10 cellular contexts compared by ENCODE assay signal in the genomic region with DNA sequence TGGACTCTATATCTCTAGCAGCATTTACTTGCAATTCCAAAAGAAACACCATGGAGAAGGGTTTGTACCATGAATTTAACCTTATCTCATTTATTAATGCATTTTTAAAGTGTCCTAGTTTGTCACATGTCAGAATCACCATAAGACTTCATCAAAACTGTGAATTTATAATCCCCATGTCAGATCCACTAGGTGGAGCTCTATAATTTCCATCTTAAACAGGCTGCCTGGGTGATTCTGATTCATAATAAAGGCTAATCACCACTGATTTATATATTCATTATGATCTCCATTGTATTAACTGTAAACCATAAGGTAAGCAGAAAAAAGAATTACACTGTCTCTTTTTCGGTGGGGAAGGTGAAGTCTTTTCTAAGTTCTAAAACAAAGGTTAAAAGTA. TPM values are rescaled to one million over a fixed set of nuclear protein-coding genes. Genes with fewer than 3 reads are reported as not detected.
DNase-seq lines count a peak whose midpoint lies in the region; ATAC-seq and TF ChIP-seq lines count a peak whose summit lies in the region.
"Had no signal": no experiment of that assay in that cellular context is flagged by ENCODE, and none has a peak within 500 bp of the region (broad histone marks: within the 10 kb centered on the region; RNA-seq: fewer than 3 reads in every experiment).

No MANE protein-coding gene starts in this region.

- H3K56ac ChIP-seq in mesendoderm (ENCODE audit: low read length) = no peak overlapping the region

- H4K5ac ChIP-seq in mesendoderm (ENCODE audit: low read length) = no peak overlapping the region

- no peak overlapping the region for H3K18ac ChIP-seq in mesendoderm (ENCODE audit: low read length)

- peaks cover 12% of the 10 kb centered on the region for H3K4me1 Mint-ChIP-seq in GM23338

- no peak overlapping the region for H2AFZ ChIP-seq in GM23338

- H3K4me2 ChIP-seq in GM23338 (no peak overlapping the region), mesendoderm (ENCODE audit: low read length) (no peak overlapping the region)

- DNase-seq in GM23338 (ENCODE audit: low spot score) (peak; percentile 2), adipocyte (ENCODE audit: low read depth) (peak; percentile 35), kidney epithelial cell (ENCODE audit: low read depth) (no peak), GDM1 (lab: John Stamatoyannopoulos, UW) (no peak), aorta (no peak), mesendoderm (no peak)
- DNase-seq: stimulated activated naive CD8-positive, alpha-beta T cell treated with anti-CD3 and anti-CD28 coated beads, Interleukin-15, Interleukin-2, amounts not matched to agents 100 U/mL and 50 U/mL, for 24 hours had no signal

- no peaks in the 10 kb centered on the region for H3K79me1 ChIP-seq in mesendoderm (ENCODE audit: low read length)

- no peak overlapping the region for H2AK5ac ChIP-seq in mesendoderm (ENCODE audit: low read length)

- no peaks in the 10 kb centered on the region for H3K9me2 ChIP-seq in GM23338 (ENCODE audit: insufficient read depth)

- H3K9me3 Mint-ChIP-seq in GM23338 = no peaks in the 10 kb centered on the region; the same call in 2 of the 3 replicates

- H3K9ac ChIP-seq in adipocyte (ENCODE audit: low read length) = no peak overlapping the region
- H3K9ac ChIP-seq in mesendoderm (ENCODE audit: low read length) = no peak overlapping the region

- H3K79me2 ChIP-seq in GM23338 (replicated peaks; ENCODE audit: insufficient read depth) (no peaks in the 10 kb centered on the region), mesendoderm (ENCODE audit: control insufficient read depth, insufficient read depth, low read length) (no peaks in the 10 kb centered on the region)

- intact Hi-C loops in aorta (cut with DNase I) = no loop called here

- H4K20me1 ChIP-seq in GM23338 (replicated peaks; ENCODE audit: insufficient read depth) = no peaks in the 10 kb centered on the region

- H2BK15ac ChIP-seq in mesendoderm (replicated peaks; ENCODE audit: low read depth) = no peak overlapping the region

- no peak overlapping the region for H4K8ac ChIP-seq in mesendoderm (ENCODE audit: low read depth, low read length)

- no peaks in the 10 kb centered on the region for H3F3A ChIP-seq in GM23338 (replicated peaks; ENCODE audit: low read depth)

- peaks cover 4% of the 10 kb centered on the region for H3K36me3 Mint-ChIP-seq in GM23338 (ENCODE audit: low read depth)

- H3K27ac Mint-ChIP-seq in GM23338 = no peak overlapping the region

- ATAC-seq in GM23338 (no peak), aorta (ENCODE audit: low FRiP score) (no peak), HG02759 (IDR thresholded peaks at IDR 0.05; ENCODE audit: unreplicated experiment) (no peak)
- ATAC-seq: stimulated activated naive CD8-positive, alpha-beta T cell treated with anti-CD3 and anti-CD28 coated beads, Interleukin-15, Interleukin-2, amounts not matched to agents 100 U/mL and 50 U/mL, for 24 hours had no signal

- peaks cover 10% of the 10 kb centered on the region for H3K27me3 Mint-ChIP-seq in GM23338 (ENCODE audit: insufficient read depth, low read depth, poor library complexity)

- 41 to 57% methylated on average over 1 of the region's 1 CpG for WGBS in aorta, 2 donors
- no CpG with 5 or more reads among the region's 1 CpG for WGBS in mesendoderm (ENCODE audit: extremely low coverage, insufficient coverage, low lambda C conversion rate)

- no peaks in the 10 kb centered on the region for H3K36me3 ChIP-seq in GM23338 (ENCODE audit: insufficient read depth)
- H3K36me3 ChIP-seq in adipocyte (ENCODE audit: control insufficient read depth, insufficient read depth, low read length, severe bottlenecking) = no peaks in the 10 kb centered on the region
- H3K36me3 ChIP-seq in kidney epithelial cell (ENCODE audit: control insufficient read depth, insufficient read depth, low read length) = no peaks in the 10 kb centered on the region
- no peaks in the 10 kb centered on the region for H3K36me3 ChIP-seq in aorta (ENCODE audit: control insufficient read depth in 1 of 2, insufficient read depth in 2 of 2, low read length in 1 of 2)
- H3K36me3 ChIP-seq in mesendoderm (ENCODE audit: control insufficient read depth, insufficient read depth, low read length) = no peaks in the 10 kb centered on the region

- H3K23ac ChIP-seq in mesendoderm (ENCODE audit: low read length) = no peak overlapping the region

- no peak overlapping the region for H2BK120ac ChIP-seq in mesendoderm (ENCODE audit: low read depth, low read length)

- H3K4me1 ChIP-seq in GM23338 (ENCODE audit: insufficient read depth) (no peaks in the 10 kb centered on the region), adipocyte (ENCODE audit: control insufficient read depth, insufficient read depth, low read length) (no peaks in the 10 kb centered on the region), aorta (ENCODE audit: control insufficient read depth in 1 of 2, insufficient read depth in 2 of 2, low read length in 2 of 2) (no peaks in the 10 kb centered on the region), mesendoderm (ENCODE audit: control insufficient read depth, low read depth, low read length) (no peaks in the 10 kb centered on the region)

- no peak overlapping the region for H2BK5ac ChIP-seq in mesendoderm (ENCODE audit: low read length)

- no peak overlapping the region for H3K27ac ChIP-seq in C4-2B
- no peak overlapping the region for H3K27ac ChIP-seq in GM23338 (ENCODE audit: low read depth)
- no peak overlapping the region for H3K27ac ChIP-seq in aorta (ENCODE audit: low read depth in 1 of 2, low read length in 2 of 2)
- no peak overlapping the region for H3K27ac ChIP-seq in mesendoderm (ENCODE audit: low read depth, low read length)
- H3K27ac ChIP-seq: epithelial cell of prostate had no signal

- peak; percentile 55 for TF ChIP-seq CTCF in C4-2B (conservative IDR thresholded peaks at IDR 0.05)
- TF ChIP-seq CTCF in GM23338 (conservative IDR thresholded peaks at IDR 0.05; ENCODE audit: low read depth in 2 of 2) = peak; percentile 34 to 40; a peak in 3 of 4 replicates
- peak; percentile 44 for TF ChIP-seq CTCF in kidney epithelial cell (IDR thresholded peaks at IDR 0.05; ENCODE audit: insufficient read depth, low read length, poor library complexity, severe bottlenecking)

- no peak overlapping the region for H3K4ac ChIP-seq in mesendoderm (ENCODE audit: low read depth, low read length)

- H3K9me3 ChIP-seq in adipocyte (ENCODE audit: control insufficient read depth, low read length) (no peaks in the 10 kb centered on the region), aorta (ENCODE audit: control insufficient read depth, low read length) (no peaks in the 10 kb centered on the region)

- no peak overlapping the region for H3K4me3 Mint-ChIP-seq in GM23338

- no peak overlapping the region for H3K4me3 ChIP-seq in GM23338
- no peak overlapping the region for H3K4me3 ChIP-seq in adipocyte (ENCODE audit: low read length)
- H3K4me3 ChIP-seq in kidney epithelial cell (ENCODE audit: low read depth, low read length) = no peak overlapping the region
- no peak overlapping the region for H3K4me3 ChIP-seq in aorta (ENCODE audit: low read length in 2 of 2)
- no peak overlapping the region for H3K4me3 ChIP-seq in mesendoderm (ENCODE audit: low read length)

- peaks cover 11% of the 10 kb centered on the region for H3K27me3 ChIP-seq in GM23338 (ENCODE audit: insufficient read depth)
- H3K27me3 ChIP-seq in adipocyte (replicated peaks; ENCODE audit: control insufficient read depth, insufficient read depth, low read length) = peaks cover 56% of the 10 kb centered on the region
- H3K27me3 ChIP-seq in kidney epithelial cell (ENCODE audit: control insufficient read depth, insufficient read depth, low read length) = peaks cover 9% of the 10 kb centered on the region
- no peaks in the 10 kb centered on the region for H3K27me3 ChIP-seq in aorta (ENCODE audit: control insufficient read depth in 1 of 2, insufficient read depth in 2 of 2, low read length in 1 of 2)
- H3K27me3 ChIP-seq in mesendoderm (ENCODE audit: insufficient read depth, low read length, poor library complexity) = no peaks in the 10 kb centered on the region

TF ChIP-seq in GM23338, 12 proteins besides CTCF, POLR2A, EP300 and RAD21 (continues in another document):
- TF ChIP-seq ZNF114 (CRISPR knock-in tag; IDR thresholded peaks at IDR 0.05) (no peak), EZH2phosphoT487 (IDR thresholded peaks at IDR 0.05; ENCODE audit: unreplicated experiment) (no peak), POLR2AphosphoS5 (IDR thresholded peaks at IDR 0.05; ENCODE audit: low read depth) (no peak), NANOG (IDR thresholded peaks at IDR 0.05; ENCODE audit: borderline replicate concordance) (no peak), EZH2 (IDR thresholded peaks at IDR 0.05; ENCODE audit: low read depth, unreplicated experiment) (no peak), STAT1 (IDR thresholded peaks at IDR 0.05; ENCODE audit: unreplicated experiment) (no peak), ZNF331 (CRISPR knock-in tag; IDR thresholded peaks at IDR 0.05; ENCODE audit: low read depth) (no peak), JUNB (IDR thresholded peaks at IDR 0.05; ENCODE audit: unreplicated experiment) (no peak)

RNA-seq across cellular contexts. Expression of a gene that starts 4.0 kb away (rescaled TPM):
- total RNA-seq in GM23338 (2014; rRNA removed; shearing (Covaris generic)) = 9.1 and 12.3 TPM in 2 replicates
- 45.9 and 46.6 TPM in 2 replicates for polyA plus RNA-seq in GM23338 (2016; fragmentation: Nextera tagmentation; extraction: Ambion mirVana)
- 3.8 and 5.5 TPM in 2 replicates for total RNA-seq in kidney epithelial cell
- total RNA-seq in aorta = 10 to 100 TPM; 20.5 to 21.4 TPM
- polyA plus RNA-seq in aorta = 100 to 1,000 TPM in 1 of 2 donors, 10 to 100 TPM in 1; 29.6 to 124 TPM
- polyA plus RNA-seq in mesendoderm (2013, experiment 1 of 2) = 22.9 TPM
- polyA plus RNA-seq in mesendoderm (2013, experiment 2 of 2) = 24.5 TPM

RNA-seq across cellular contexts. Expression of a gene that starts 12.8 kb away (rescaled TPM):
- 0.24 and 4.2 TPM in 2 replicates for total RNA-seq in GM23338 (2014; rRNA removed; shearing (Covaris generic))
- polyA plus RNA-seq in GM23338 (2016; fragmentation: Nextera tagmentation; extraction: Ambion mirVana) (1.2 and 2.2 TPM in 2 replicates), aorta (1 to 10 TPM in 1 of 2 donors, under 1 TPM in 1; 0.87 to 2.3 TPM)
- total RNA-seq in kidney epithelial cell (not detected in 2 replicates), aorta (under 1 TPM in 1 of 2 donors, not detected in 1; 0.55 TPM)
- not detected for polyA plus RNA-seq in mesendoderm (2013, experiment 1 of 2)
- polyA plus RNA-seq in mesendoderm (2013, experiment 2 of 2) = not detected

RNA-seq across cellular contexts. Expression of a gene that starts 26.3 kb away (rescaled TPM):
- 12.0 and 22.4 TPM in 2 replicates for total RNA-seq in GM23338 (2014; rRNA removed; shearing (Covaris generic))
- polyA plus RNA-seq in GM23338 (2016; fragmentation: Nextera tagmentation; extraction: Ambion mirVana) (30.8 and 34.7 TPM in 2 replicates), aorta (10 to 100 TPM; 13.3 to 15.0 TPM)
- total RNA-seq in kidney epithelial cell (4.2 and 7.2 TPM in 2 replicates), aorta (1 to 10 TPM; 5.0 to 7.7 TPM)
- polyA plus RNA-seq in mesendoderm (2013, experiment 1 of 2) = 24.6 TPM
- 24.2 TPM for polyA plus RNA-seq in mesendoderm (2013, experiment 2 of 2)

Comparison
In these comparisons a context has a peak if more than half of its experiments do, and no peak if none do; other contexts are left out.
1. DNase-seq: peak in GM23338 (single experiment) and adipocyte (single experiment); none in kidney epithelial cell (single experiment), GDM1 (single experiment), aorta (0 of 2) and mesendoderm (single experiment).
2. Peak in every context shown above with its lines, with median percentiles within 50 percentile points of each other: CTCF ChIP-seq.